In the genomic region with DNA sequence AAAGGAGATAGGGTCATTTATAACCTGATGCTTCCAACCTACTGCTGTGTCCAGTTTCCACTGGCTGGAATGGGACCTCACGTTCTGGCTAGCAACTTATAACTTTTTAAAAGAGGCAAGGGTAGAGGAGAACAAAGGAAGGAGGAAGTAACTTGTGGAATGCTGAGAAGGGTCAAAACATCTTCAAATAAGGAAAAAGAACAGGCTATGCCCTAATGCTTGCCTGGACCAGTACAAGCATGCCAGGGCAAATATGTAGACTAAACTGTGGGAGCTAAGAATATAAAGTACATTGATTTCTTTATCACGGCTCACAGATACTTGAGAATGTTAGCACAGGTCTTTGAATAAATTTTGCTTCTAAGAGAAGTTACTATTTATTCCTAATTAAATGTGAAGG, we compare ENCODE assay signal across 10 cellular contexts. TPM values are rescaled to one million over a fixed set of nuclear protein-coding genes. Genes with fewer than 3 reads are reported as not detected.
A peak's percentile ranks its signal among the peaks of the same experiment; 100 is the strongest.
DNase-seq lines count a peak whose midpoint lies in the region; ATAC-seq and TF ChIP-seq lines count a peak whose summit lies in the region.
"Had no signal": no experiment of that assay in that cellular context is flagged by ENCODE, and none has a peak within 500 bp of the region (broad histone marks: within the 10 kb centered on the region; RNA-seq: fewer than 3 reads in every experiment).

No MANE protein-coding gene starts in this region.

- BruUV-seq in MCF 10A (replicated peaks; lab: Mats Ljungman, UMichigan), result no TSS peak

- no peak for DNase-seq in CD4-positive, alpha-beta T cell
- DNase-seq in MCF 10A (ENCODE audit: unreplicated experiment) (peak; percentile 22), myocyte (ENCODE audit: low read depth) (peak; percentile 41), NCI-H446 treated with DMSO at 0.1 percent for 48 hours (lab: John Stamatoyannopoulos, UW) (no peak), EL (no peak), NCI-H146 (lab: John Stamatoyannopoulos, UW) (no peak)
- DNase-seq: NCI-H187 treated with DMSO at 0.1 percent for 48 hours, spleen had no signal

- CTCF ChIA-PET in CD4-positive, alpha-beta T cell (lab: Charles Lee), result no interaction called here
- CTCF ChIA-PET in MCF 10A (lab: Yijun Ruan, JAX), result interaction anchor here (0.9 to 3.2 kb wide), 10 partner anchors 35 to 483 kb away, joined by 3 to 25 read pairs (median 4); partner anchors contain the start of genes UBL5 and ZNF121

- peak overlapping the region; percentile 44 for H3K4me3 ChIP-seq in HUES6 (ENCODE audit: low read depth, low read length)

- H3K36me3 ChIP-seq in HUES6 (ENCODE audit: control insufficient read depth, insufficient read depth, low read length), result peaks cover 26% of the 10 kb centered on the region

- POLR2A ChIA-PET in CD4-positive, alpha-beta T cell (lab: Charles Lee), result interaction anchor here (2.5 kb wide), 1 partner anchor 146 kb away, joined by 20 read pairs; the partner anchor contains the start of gene ZNF846
- POLR2A ChIA-PET in MCF 10A (lab: Yijun Ruan, JAX), result interaction anchor here (0.5 to 3.2 kb wide), 25 partner anchors 11 to 1724 kb away, joined by 3 to 71 read pairs (median 5); partner anchors contain the start of genes FBXL12, UBL5, ZNF121 and ZNF266

- no peak for TF ChIP-seq CTCF in CD4-positive, alpha-beta T cell (IDR thresholded peaks at IDR 0.05)
- no peak for TF ChIP-seq CTCF in MCF 10A (IDR thresholded peaks at IDR 0.05; ENCODE audit: unreplicated experiment)

- peaks cover 47% of the 10 kb centered on the region for H3K36me3 Mint-ChIP-seq in CD4-positive, alpha-beta T cell (ENCODE audit: low read depth)
- H3K36me3 Mint-ChIP-seq in MCF 10A (ENCODE audit: insufficient read depth, unreplicated experiment), result peaks cover 27% of the 10 kb centered on the region

- H3K27ac ChIP-seq in CD4-positive, alpha-beta T cell (ENCODE audit: low read depth, low read length), result no peak overlapping the region
- H3K27ac ChIP-seq in HUES6 (ENCODE audit: low read depth, low read length), result 0 out of 2 replicates have a peak overlapping the region, but pooled peaks have one; percentile 33

- intact Hi-C loops in CD4-positive, alpha-beta T cell (cut with DNase I, micrococcal nuclease), result loop anchor here (5.0 kb wide), 2 partner anchors 50 to 485 kb away; no protein-coding TSS in a partner anchor
- intact Hi-C loops in MCF 10A (cut with micrococcal nuclease), result no loop called here

- H3K9me3 Mint-ChIP-seq in CD4-positive, alpha-beta T cell, result peaks cover 2% of the 10 kb centered on the region
- H3K9me3 Mint-ChIP-seq in MCF 10A (ENCODE audit: unreplicated experiment), result no peaks in the 10 kb centered on the region

- peak overlapping the region; percentile 99 for H3K27ac Mint-ChIP-seq in CD4-positive, alpha-beta T cell
- H3K27ac Mint-ChIP-seq in MCF 10A (ENCODE audit: low read depth, unreplicated experiment), result peak overlapping the region; percentile 99

- H3K4me1 Mint-ChIP-seq in CD4-positive, alpha-beta T cell (ENCODE audit: low read depth), result peaks cover 25% of the 10 kb centered on the region
- peaks cover 20% of the 10 kb centered on the region for H3K4me1 Mint-ChIP-seq in MCF 10A (ENCODE audit: insufficient read depth, unreplicated experiment)

- H3K9me3 ChIP-seq in CD4-positive, alpha-beta T cell (ENCODE audit: control insufficient read depth, low read length), result no peaks in the 10 kb centered on the region
- H3K9me3 ChIP-seq in HUES6 (ENCODE audit: control insufficient read depth, insufficient read depth, low read depth, low read length), result no peaks in the 10 kb centered on the region

- peaks cover 4% of the 10 kb centered on the region for H3K27me3 Mint-ChIP-seq in CD4-positive, alpha-beta T cell
- H3K27me3 Mint-ChIP-seq in MCF 10A (ENCODE audit: insufficient read depth, unreplicated experiment), result no peaks in the 10 kb centered on the region

- peak overlapping the region; percentile 68 for H3K9ac ChIP-seq in HUES6 (ENCODE audit: low read length)

- H3K4me3 Mint-ChIP-seq in CD4-positive, alpha-beta T cell, result peak overlapping the region; percentile 54
- H3K4me3 Mint-ChIP-seq in MCF 10A (ENCODE audit: unreplicated experiment), result peak overlapping the region; percentile 91

- H3K27me3 ChIP-seq in CD4-positive, alpha-beta T cell (ENCODE audit: control insufficient read depth, insufficient read depth, low read length), result no peaks in the 10 kb centered on the region
- no peaks in the 10 kb centered on the region for H3K27me3 ChIP-seq in HUES6 (ENCODE audit: control insufficient read depth, insufficient read depth, low read length)
- H3K27me3 ChIP-seq: spleen had no signal

- peaks cover 8% of the 10 kb centered on the region for H3K4me1 ChIP-seq in HUES6 (ENCODE audit: control insufficient read depth, insufficient read depth, low read length)

- ATAC-seq in CD4-positive, alpha-beta T cell (ENCODE audit: poor library complexity), result no peak
- no peak for ATAC-seq in GM18519 (IDR thresholded peaks at IDR 0.05; ENCODE audit: low FRiP score, unreplicated experiment)

RNA-seq across cellular contexts. Expression of gene ZNF561, which starts 1.5 kb away (rescaled TPM):
- total RNA-seq in CD4-positive, alpha-beta T cell, result 10 to 100 TPM; 45.1 to 46.2 TPM
- total RNA-seq in MCF 10A (2022) (37.0 and 37.7 TPM in 2 replicates), myocyte (32.9 and 55.2 TPM in 2 replicates)
- polyA plus RNA-seq in myocyte (2012), result 36.6 TPM

RNA-seq across cellular contexts. Expression of gene ZNF121, which starts 38.2 kb away (rescaled TPM):
- total RNA-seq in CD4-positive, alpha-beta T cell, result 10 to 100 TPM; 42.0 to 42.1 TPM
- total RNA-seq in MCF 10A (2022) (51.9 and 63.9 TPM in 2 replicates), myocyte (39.0 and 44.3 TPM in 2 replicates)
- 6.2 TPM for polyA plus RNA-seq in myocyte (2012)

RNA-seq across cellular contexts. Expression of gene ZNF562, which starts 52.4 kb away (rescaled TPM):
- total RNA-seq in CD4-positive, alpha-beta T cell, result 10 to 100 TPM; 12.8 to 13.3 TPM
- 56.4 and 56.5 TPM in 2 replicates for total RNA-seq in MCF 10A (2022)
- 21.3 and 21.8 TPM in 2 replicates for total RNA-seq in myocyte
- polyA plus RNA-seq in myocyte (2012), result 9.9 TPM

Comparison
In these comparisons a context has a peak if more than half of its experiments do, and no peak if none do; other contexts are left out.
1. DNase-seq: peak in MCF 10A (single experiment) and myocyte (single experiment); none in CD4-positive, alpha-beta T cell (0 of 10), NCI-H446 treated with DMSO at 0.1 percent for 48 hours (single experiment), EL (single experiment) and NCI-H146 (single experiment).